ENCODE assay signal across 9 cellular contexts in genomic region chr1:241600496-241600901, GRCh38. TPM values are rescaled to one million over a fixed set of nuclear protein-coding genes. Genes with fewer than 3 reads are reported as not detected.
DNase-seq lines count a peak whose midpoint lies in the region; ATAC-seq and TF ChIP-seq lines count a peak whose summit lies in the region.
"Had no signal": no experiment of that assay in that cellular context is flagged by ENCODE, and none has a peak within 500 bp of the region (broad histone marks: within the 10 kb centered on the region; RNA-seq: fewer than 3 reads in every experiment).

No MANE protein-coding gene starts in this region.

- H3K27me3 ChIP-seq in gastroesophageal sphincter, result peaks cover 4% of the 10 kb centered on the region

- H3K4me3 ChIP-seq in epithelial cell of esophagus (ENCODE audit: low read length), result no peak overlapping the region
- H3K4me3 ChIP-seq in gastroesophageal sphincter, result no peak overlapping the region

- peak; percentile 18 for DNase-seq in GM10266 (ENCODE audit: extremely low spot score)
- peak; percentile 46 for DNase-seq in epithelial cell of esophagus (ENCODE audit: low read depth)
- no peak for DNase-seq in activated CD4-positive, alpha-beta T cell treated with anti-CD3 and anti-CD28 coated beads for 4 hours
- DNase-seq in erythroblast (lab: John Stamatoyannopoulos, UW), result no peak
- no peak for DNase-seq in activated CD4-positive, alpha-beta T cell treated with anti-CD3 and anti-CD28 coated beads, Interleukin-2, amount 50 U/mL, for 4 hours
- DNase-seq: kidney had no signal

- TF ChIP-seq CTCF in GM10266 (IDR thresholded peaks at IDR 0.05; ENCODE audit: control insufficient read depth, insufficient read depth, low read depth, missing control alignments) (no peak), epithelial cell of esophagus (IDR thresholded peaks at IDR 0.05; ENCODE audit: insufficient read depth, low read depth, low read length, missing control alignments) (no peak), gastroesophageal sphincter (IDR thresholded peaks at IDR 0.05) (no peak)

- no peaks in the 10 kb centered on the region for H3K4me1 ChIP-seq in gastroesophageal sphincter

- 58 to 60% methylated on average over 2 of the region's 2 CpGs for whole genome bisulfite sequencing in gastroesophageal sphincter (ENCODE audit: low coverage in 1 of 2), 2 donors

- TF ChIP-seq POLR2A in erythroblast (IDR thresholded peaks at IDR 0.05; ENCODE audit: low read length) (no peak), gastroesophageal sphincter (IDR thresholded peaks at IDR 0.05) (no peak)

- no peaks in the 10 kb centered on the region for H3K9me3 ChIP-seq in gastroesophageal sphincter

- ATAC-seq in GM21367 (IDR thresholded peaks at IDR 0.05; ENCODE audit: unreplicated experiment) (peak; percentile 88), HG03196 (IDR thresholded peaks at IDR 0.05; ENCODE audit: unreplicated experiment) (peak; percentile 92), gastroesophageal sphincter (no peak)

- no peak overlapping the region for H3K27ac ChIP-seq in gastroesophageal sphincter

- no peak for TF ChIP-seq EP300 in gastroesophageal sphincter (IDR thresholded peaks at IDR 0.05)

- H3K36me3 ChIP-seq in gastroesophageal sphincter, result no peaks in the 10 kb centered on the region

RNA-seq across cellular contexts. Expression of gene CHML, which starts 39.7 kb away (rescaled TPM):
- 10 to 100 TPM in 1 of 4 donors, 1 to 10 TPM in 3; 5.3 to 10.2 (median 8.8) TPM for total RNA-seq in gastroesophageal sphincter

RNA-seq across cellular contexts. Expression of gene OPN3, which starts 39.7 kb away (rescaled TPM):
- total RNA-seq in gastroesophageal sphincter, result 10 to 100 TPM in 1 of 4 donors, 1 to 10 TPM in 3; 3.5 to 13.9 (median 4.8) TPM

RNA-seq across cellular contexts. Expression of gene WDR64, which starts 51.6 kb away (rescaled TPM):
- under 1 TPM in 1 of 4 donors, not detected in 3; 0.16 TPM for total RNA-seq in gastroesophageal sphincter
- total RNA-seq: kidney had no signal

Comparison
In these comparisons a context has a peak if more than half of its experiments do, and no peak if none do; other contexts are left out.
1. DNase-seq: peak in GM10266 (single experiment) and epithelial cell of esophagus (single experiment); none in activated CD4-positive, alpha-beta T cell treated with anti-CD3 and anti-CD28 coated beads for 4 hours (0 of 2), erythroblast (0 of 2) and activated CD4-positive, alpha-beta T cell treated with anti-CD3 and anti-CD28 coated beads, Interleukin-2, amount 50 U/mL, for 4 hours (0 of 2).